28 cellular contexts compared by ENCODE assay signal in genomic region chr6:11332463-11332862, GRCh38.
A peak's percentile ranks its signal among the peaks of the same experiment; 100 is the strongest.
DNase-seq lines count a peak whose midpoint lies in the region; ATAC-seq, FAIRE-seq and TF ChIP-seq lines count a peak whose summit lies in the region.
"Had no signal": no experiment of that assay in that cellular context is flagged by ENCODE, and none has a peak within 500 bp of the region (broad histone marks: within the 10 kb centered on the region; RNA-seq: fewer than 3 reads in every experiment).

No MANE protein-coding gene starts in this region.

- no peak for TF ChIP-seq CTCF in activated B cell treated with CpG ODN at 0.5 μM for 24 hours (IDR thresholded peaks at IDR 0.05)

- CTCF ChIA-PET in activated B cell treated with CpG ODN at 0.5 μM for 24 hours (lab: Charles Lee), result interaction anchor here (1.3 kb wide), 1 partner anchor 163 kb away, joined by 3 read pairs; no protein-coding TSS in a partner anchor
- CTCF ChIA-PET in naive thymus-derived CD4-positive, alpha-beta T cell (lab: Charles Lee), result no interaction called here

- no peak overlapping the region for H3K27ac ChIP-seq in BLaER1 treated with 17β-estradiol and CSF1 and Interleukin-3, amounts not matched to agents 10 nM and 100 nM
- no peak overlapping the region for H3K27ac ChIP-seq in naive thymus-derived CD4-positive, alpha-beta T cell (ENCODE audit: low read depth, low read length)
- no peak overlapping the region for H3K27ac ChIP-seq in small intestine (ENCODE audit: low read depth in 1 of 2, low read length in 1 of 2)
- H3K27ac ChIP-seq: BLaER1 had no signal

- H3K9me3 Mint-ChIP-seq in activated T-cell treated with anti-CD3 and anti-CD28 coated beads, Interleukin-2, amount 50 U/mL, for 24 hours, result no peaks in the 10 kb centered on the region
- H3K9me3 Mint-ChIP-seq in activated B cell treated with CpG ODN at 0.5 μM for 24 hours, result no peaks in the 10 kb centered on the region
- H3K9me3 Mint-ChIP-seq in naive thymus-derived CD4-positive, alpha-beta T cell, result peaks cover 0 to 3% (median 0%) of the 10 kb centered on the region in 11 donors
- H3K9me3 Mint-ChIP-seq: CD8-positive, alpha-beta T cell; IgD-negative memory B cell had no signal

- H3K27ac Mint-ChIP-seq in activated T-cell treated with anti-CD3 and anti-CD28 coated beads, Interleukin-2, amount 50 U/mL, for 24 hours, result peak overlapping the region; percentile 36
- H3K27ac Mint-ChIP-seq in activated B cell treated with CpG ODN at 0.5 μM for 24 hours, result peak overlapping the region; percentile 64
- peak overlapping the region in 7 of 9 donors; percentile 5 to 59 (median 40) for H3K27ac Mint-ChIP-seq in naive thymus-derived CD4-positive, alpha-beta T cell

- H3K4me1 Mint-ChIP-seq in activated T-cell treated with anti-CD3 and anti-CD28 coated beads, Interleukin-2, amount 50 U/mL, for 24 hours (ENCODE audit: low read depth), result peaks cover 73% of the 10 kb centered on the region
- peaks cover 72% of the 10 kb centered on the region for H3K4me1 Mint-ChIP-seq in activated B cell treated with CpG ODN at 0.5 μM for 24 hours
- peaks cover 45 to 78% (median 65%) of the 10 kb centered on the region in 7 donors for H3K4me1 Mint-ChIP-seq in naive thymus-derived CD4-positive, alpha-beta T cell

- no peak for FAIRE-seq in small intestine (lab: Jason Lieb, UNC)
- FAIRE-seq: GM12878, H1 had no signal

- 0 out of 22 replicates have a peak, but pooled peaks cover 0 to 2% (median 0%) of the 10 kb centered on the region in 11 experiments for H3K9me3 ChIP-seq in BLaER1 treated with 17β-estradiol and CSF1 and Interleukin-3, amounts not matched to agents 10 nM and 100 nM (replicated peaks in 1 of 11)
- no peaks in the 10 kb centered on the region for H3K9me3 ChIP-seq in naive thymus-derived CD4-positive, alpha-beta T cell (ENCODE audit: control insufficient read depth in 2 of 3, low read length in 3 of 3)
- H3K9me3 ChIP-seq in small intestine (ENCODE audit: control insufficient read depth, low read depth), result no peaks in the 10 kb centered on the region
- H3K9me3 ChIP-seq: BLaER1, Caco-2, SK-N-SH had no signal

- peaks cover 37 to 57% (median 45%) of the 10 kb centered on the region in 10 experiments for H3K4me1 ChIP-seq in BLaER1 treated with 17β-estradiol and CSF1 and Interleukin-3, amounts not matched to agents 10 nM and 100 nM
- H3K4me1 ChIP-seq in naive thymus-derived CD4-positive, alpha-beta T cell (ENCODE audit: control insufficient read depth in 2 of 2, insufficient read depth in 2 of 2, low read length in 2 of 2), result peaks cover 2 to 11% of the 10 kb centered on the region in 2 donors
- peaks cover 8 to 11% of the 10 kb centered on the region in 2 donors for H3K4me1 ChIP-seq in small intestine (ENCODE audit: control insufficient read depth in 2 of 2, insufficient read depth in 1 of 2, low read depth in 1 of 2, low read length in 1 of 2)

- no peaks in the 10 kb centered on the region for H3K27me3 Mint-ChIP-seq in activated T-cell treated with anti-CD3 and anti-CD28 coated beads, Interleukin-2, amount 50 U/mL, for 24 hours
- no peaks in the 10 kb centered on the region for H3K27me3 Mint-ChIP-seq in activated B cell treated with CpG ODN at 0.5 μM for 24 hours
- no peaks in the 10 kb centered on the region for H3K27me3 Mint-ChIP-seq in naive thymus-derived CD4-positive, alpha-beta T cell
- H3K27me3 Mint-ChIP-seq: IgD-negative memory B cell had no signal

- WGBS in small intestine, 3 donors, result 94 to 96% (median 95%) methylated on average over 7 of the region's 7 CpGs

- no peak overlapping the region for H3K4me3 Mint-ChIP-seq in activated T-cell treated with anti-CD3 and anti-CD28 coated beads, Interleukin-2, amount 50 U/mL, for 24 hours
- H3K4me3 Mint-ChIP-seq in activated B cell treated with CpG ODN at 0.5 μM for 24 hours, result no peak overlapping the region
- peak overlapping the region in 3 of 10 donors; percentile 0 to 33 (median 33) for H3K4me3 Mint-ChIP-seq in naive thymus-derived CD4-positive, alpha-beta T cell
- H3K4me3 Mint-ChIP-seq: CD8-positive, alpha-beta T cell had no signal

- no peaks in the 10 kb centered on the region for H3K27me3 ChIP-seq in BLaER1 treated with 17β-estradiol and CSF1 and Interleukin-3, amounts not matched to agents 10 nM and 100 nM
- no peaks in the 10 kb centered on the region for H3K27me3 ChIP-seq in naive thymus-derived CD4-positive, alpha-beta T cell (ENCODE audit: control insufficient read depth in 2 of 2, insufficient read depth in 2 of 2, low read length in 2 of 2)
- H3K27me3 ChIP-seq in small intestine (ENCODE audit: control insufficient read depth in 2 of 2, insufficient read depth in 2 of 2, low read length in 2 of 2), result no peaks in the 10 kb centered on the region
- H3K27me3 ChIP-seq: BLaER1 had no signal

- H3K9ac ChIP-seq in BLaER1 treated with 17β-estradiol and CSF1 and Interleukin-3, amounts not matched to agents 10 nM and 100 nM, result no peak overlapping the region
- H3K9ac ChIP-seq: BLaER1, KMS-11, SK-N-SH had no signal

- H4K20me1 ChIP-seq in BLaER1 treated with 17β-estradiol and CSF1 and Interleukin-3, amounts not matched to agents 10 nM and 100 nM, result peaks cover 0 to 3% (median 0%) of the 10 kb centered on the region in 11 experiments; a peak in 1 of 22 replicates
- H4K20me1 ChIP-seq: BLaER1 had no signal

- intact Hi-C loops in activated B cell treated with CpG ODN at 0.5 μM for 24 hours (cut with micrococcal nuclease), result loop anchor here (2.0 kb wide), 1 partner anchor 14 kb away; no protein-coding TSS in a partner anchor
- intact Hi-C loops in naive thymus-derived CD4-positive, alpha-beta T cell (cut with micrococcal nuclease), result loop anchor here in 1 of 2 donors (5.0 kb wide), 1 partner anchor 50 kb away; no protein-coding TSS in a partner anchor

- peak overlapping the region in 6 of 11 experiments; percentile 2 to 81 (median 40); a peak in 9 of 22 replicates for H3K4me2 ChIP-seq in BLaER1 treated with 17β-estradiol and CSF1 and Interleukin-3, amounts not matched to agents 10 nM and 100 nM
- H3K4me2 ChIP-seq: SK-N-SH had no signal

- no peak overlapping the region for H3K4me3 ChIP-seq in BLaER1 treated with 17β-estradiol and CSF1 and Interleukin-3, amounts not matched to agents 10 nM and 100 nM
- H3K4me3 ChIP-seq in naive thymus-derived CD4-positive, alpha-beta T cell (ENCODE audit: low read length), result no peak overlapping the region
- H3K4me3 ChIP-seq in small intestine (ENCODE audit: low read depth in 1 of 2, low read length in 2 of 2), result no peak overlapping the region
- H3K4me3 ChIP-seq: BLaER1, GM12878 had no signal

- DNase-seq in activated T-cell treated with anti-CD3 and anti-CD28 coated beads, Interleukin-2, amount 50 U/mL, for 24 hours, result no peak
- DNase-seq in activated T-cell treated with anti-CD3 and anti-CD28 coated beads, Interleukin-2, amount 50 U/mL, for 48 hours, result no peak
- DNase-seq in activated B cell treated with CpG ODN at 0.5 μM for 24 hours (no peak), NCI-H128 (lab: John Stamatoyannopoulos, UW; ENCODE audit: unreplicated experiment) (no peak), small intestine (no peak), hippocampal formation (lab: John Stamatoyannopoulos, UW) (no peak)
- DNase-seq in naive thymus-derived CD4-positive, alpha-beta T cell, result no peak
- DNase-seq: Caco-2; CD8-positive, alpha-beta T cell; EL; GDM1; HCEC 1CT; MM.1S; NCI-H1417 treated with DMSO at 0.1 percent for 48 hours; NCI-H1694 treated with DMSO at 0.1 percent for 48 hours; NCI-H2081 treated with DMSO at 0.1 percent for 48 hours; NCI-H2171; NCI-H345; NCI-H510A treated with DMSO at 0.1 percent for 48 hours; NCI-H774; PC-3; SK-N-SH had no signal

- peaks cover 0 to 58% (median 0%) of the 10 kb centered on the region in 11 experiments; a peak in 4 of 22 replicates for H3K36me3 ChIP-seq in BLaER1 treated with 17β-estradiol and CSF1 and Interleukin-3, amounts not matched to agents 10 nM and 100 nM
- H3K36me3 ChIP-seq in naive thymus-derived CD4-positive, alpha-beta T cell (ENCODE audit: control insufficient read depth in 2 of 3, insufficient read depth in 3 of 3, low read length in 3 of 3), result peaks cover 0 to 11% (median 0%) of the 10 kb centered on the region in 3 experiments
- no peaks in the 10 kb centered on the region for H3K36me3 ChIP-seq in small intestine (ENCODE audit: control insufficient read depth in 2 of 2, insufficient read depth in 2 of 2, low read length in 2 of 2)
- H3K36me3 ChIP-seq: BLaER1 had no signal

- no peak for ATAC-seq in activated B cell treated with CpG ODN at 0.5 μM for 24 hours (ENCODE audit: low read depth)
- ATAC-seq in naive thymus-derived CD4-positive, alpha-beta T cell, result no peak
- ATAC-seq: CD8-positive, alpha-beta T cell; PC-3 had no signal

- H3K36me3 Mint-ChIP-seq in activated T-cell treated with anti-CD3 and anti-CD28 coated beads, Interleukin-2, amount 50 U/mL, for 24 hours (ENCODE audit: low read depth), result peaks cover 51% of the 10 kb centered on the region
- H3K36me3 Mint-ChIP-seq in activated B cell treated with CpG ODN at 0.5 μM for 24 hours (ENCODE audit: low read depth), result peaks cover 52% of the 10 kb centered on the region
- peaks cover 8 to 38% (median 25%) of the 10 kb centered on the region in 5 donors for H3K36me3 Mint-ChIP-seq in naive thymus-derived CD4-positive, alpha-beta T cell

- POLR2A ChIA-PET in activated B cell treated with CpG ODN at 0.5 μM for 24 hours (lab: Charles Lee), result interaction anchor here (0.6 to 1.2 kb wide), 5 partner anchors 11 to 98 kb away, joined by 3 to 8 read pairs (median 3); no protein-coding TSS in a partner anchor
- POLR2A ChIA-PET in naive thymus-derived CD4-positive, alpha-beta T cell (lab: Charles Lee), result no interaction called here
